In genomic region chr12:111685811-111686573, GRCh38 we compare ENCODE assay signal across 8 cellular contexts. TPM values are rescaled to one million over a fixed set of nuclear protein-coding genes. Genes with fewer than 3 reads are reported as not detected.
DNase-seq lines count a peak whose midpoint lies in the region; ATAC-seq and TF ChIP-seq lines count a peak whose summit lies in the region.

ACAD10 (plus strand) TSS chr12:111686053; CDS start chr12:111692710, 6,657 bp downstream.
BRAP (minus strand) TSS chr12:111685956; CDS start chr12:111685792, 164 bp downstream.

- H3K36me3 ChIP-seq in KOPT-K1 (ENCODE audit: insufficient read depth, low read length), result peaks cover 26% of the 10 kb centered on the region
- peaks cover 0 to 20% (median 0%) of the 10 kb centered on the region in 3 donors for H3K36me3 ChIP-seq in Peyer's patch
- H3K36me3 ChIP-seq in muscle layer of colon (ENCODE audit: insufficient read depth, low read length), result peaks cover 10% of the 10 kb centered on the region

- H3K9ac ChIP-seq in muscle layer of colon (ENCODE audit: low read length), result peak within 1 kb of the TSS; percentile 97

- H3K27ac ChIP-seq in KOPT-K1 (ENCODE audit: low read depth, low read length, poor library complexity, severe bottlenecking) (peak within 1 kb of the TSS; percentile 66), Peyer's patch (peak within 1 kb of the TSS; percentile 83 to 86 (median 86)), muscle layer of colon (ENCODE audit: low read depth, low read length) (peak within 1 kb of the TSS; percentile 93)

- peak; percentile 88 for DNase-seq in DMS79 treated with DMSO at 0.1 percent for 48 hours (lab: John Stamatoyannopoulos, UW)
- peak; percentile 86 to 97 (median 96) for DNase-seq in Peyer's patch
- DNase-seq in activated T-cell treated with anti-CD3 and anti-CD28 coated beads, Interleukin-2, amount 50 U/mL, for 48 hours, result peak; percentile 95 to 96
- DNase-seq in stimulated activated CD8-positive, alpha-beta memory T cell treated with anti-CD3 and anti-CD28 coated beads, Interleukin-7, amount 100 ng/mL, for 1 hour (ENCODE audit: low read depth in 2 of 2), result peak; percentile 85 to 88

- H3K4me3 ChIP-seq in Peyer's patch (peak within 1 kb of the TSS; percentile 70 to 100 (median 86)), muscle layer of colon (ENCODE audit: low read depth in 1 of 2, low read length in 2 of 2) (peak within 1 kb of the TSS; percentile 87 to 100)

- peaks cover 3 to 26% (median 17%) of the 10 kb centered on the region in 4 donors for H3K4me1 ChIP-seq in Peyer's patch
- peaks cover 27% of the 10 kb centered on the region for H3K4me1 ChIP-seq in muscle layer of colon (ENCODE audit: insufficient read depth, low read length)

- peak; percentile 83 to 88 for TF ChIP-seq POLR2A in Peyer's patch (IDR thresholded peaks at IDR 0.05)

- H3K9me3 ChIP-seq in KOPT-K1 (ENCODE audit: insufficient read depth, low read length, poor library complexity, severe bottlenecking) (no peaks in the 10 kb centered on the region), Peyer's patch (no peaks in the 10 kb centered on the region), muscle layer of colon (ENCODE audit: low read length) (no peaks in the 10 kb centered on the region)

- peak in 2 of 6 experiments; percentile 7 to 11 for TF ChIP-seq CTCF in Peyer's patch (IDR thresholded peaks at IDR 0.05)

- H3K27me3 ChIP-seq in Peyer's patch (no peaks in the 10 kb centered on the region), muscle layer of colon (ENCODE audit: control insufficient read depth in 1 of 2, insufficient read depth in 2 of 2, low read length in 2 of 2) (no peaks in the 10 kb centered on the region)

- peak; percentile 93 for ATAC-seq in GM21786 (IDR thresholded peaks at IDR 0.05; ENCODE audit: unreplicated experiment)
- ATAC-seq in esophagus mucosa, result peak; percentile 96

RNA-seq across cellular contexts. Expression of gene ACAD10, which starts in this region (rescaled TPM):
- 100 to 1,000 TPM in 2 of 4 donors, 10 to 100 TPM in 2; 58.5 to 102 (median 80.6) TPM for total RNA-seq in Peyer's patch
- 14.7 TPM for total RNA-seq in esophagus mucosa

RNA-seq across cellular contexts. Expression of gene BRAP, which starts in this region (rescaled TPM):
- 10 to 100 TPM; 12.3 to 28.1 (median 17.7) TPM for total RNA-seq in Peyer's patch
- 11.0 TPM for total RNA-seq in esophagus mucosa

Comparison
In these comparisons a context has a peak if more than half of its experiments do, and no peak if none do; other contexts are left out.
1. Peak in every context shown above with its lines: DNase-seq, ATAC-seq, H3K4me3 ChIP-seq and H3K27ac ChIP-seq.